In the genomic region with DNA sequence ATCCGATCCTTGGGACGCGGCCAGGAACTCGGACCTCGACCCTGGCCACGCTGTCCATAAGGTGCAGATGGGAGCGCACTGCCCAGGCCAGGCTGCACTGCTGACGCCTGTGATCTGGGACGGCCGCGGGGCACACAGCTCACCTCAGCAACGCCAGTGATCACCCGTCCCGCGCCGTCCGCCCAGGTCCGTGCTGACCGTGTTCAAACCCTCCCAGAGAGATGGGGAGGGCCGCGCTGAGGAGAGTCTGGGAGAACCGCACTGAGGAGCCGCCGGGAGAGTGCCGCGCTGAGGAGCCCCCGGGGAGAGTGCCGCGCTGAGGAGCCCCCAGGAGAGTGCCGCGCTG, we compare ENCODE assay signal across 1 cellular context.
A peak's percentile ranks its signal among the peaks of the same experiment; 100 is the strongest.
TF ChIP-seq lines count a peak whose summit lies in the region.

No MANE protein-coding gene starts in this region.

TF ChIP-seq in H1, 55 proteins besides CTCF, POLR2A, EP300 and RAD21:
- TF ChIP-seq, protein P1, sequence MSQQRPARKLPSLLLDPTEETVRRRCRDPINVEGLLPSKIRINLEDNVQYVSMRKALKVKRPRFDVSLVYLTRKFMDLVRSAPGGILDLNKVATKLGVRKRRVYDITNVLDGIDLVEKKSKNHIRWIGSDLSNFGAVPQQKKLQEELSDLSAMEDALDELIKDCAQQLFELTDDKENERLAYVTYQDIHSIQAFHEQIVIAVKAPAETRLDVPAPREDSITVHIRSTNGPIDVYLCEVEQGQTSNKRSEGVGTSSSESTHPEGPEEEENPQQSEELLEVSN (IDR thresholded peaks at IDR 0.05): 0 out of 2 replicates have a peak, but pooled peaks have one; percentile 42
- TF ChIP-seq, protein P2, sequence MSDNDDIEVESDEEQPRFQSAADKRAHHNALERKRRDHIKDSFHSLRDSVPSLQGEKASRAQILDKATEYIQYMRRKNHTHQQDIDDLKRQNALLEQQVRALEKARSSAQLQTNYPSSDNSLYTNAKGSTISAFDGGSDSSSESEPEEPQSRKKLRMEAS (IDR thresholded peaks at IDR 0.05): peak; percentile 39; the same call in 1 of the 2 replicates
- no peak for TF ChIP-seq RBBP5 (IDR thresholded peaks at IDR 0.05; ENCODE audit: borderline replicate concordance, low read depth, low read length)
- no peak for TF ChIP-seq SAP30 (IDR thresholded peaks at IDR 0.05; ENCODE audit: insufficient read depth, insufficient replicate concordance, low read length)
